Comparison of ENCODE assay signal across 1 cellular context in the genomic region with DNA sequence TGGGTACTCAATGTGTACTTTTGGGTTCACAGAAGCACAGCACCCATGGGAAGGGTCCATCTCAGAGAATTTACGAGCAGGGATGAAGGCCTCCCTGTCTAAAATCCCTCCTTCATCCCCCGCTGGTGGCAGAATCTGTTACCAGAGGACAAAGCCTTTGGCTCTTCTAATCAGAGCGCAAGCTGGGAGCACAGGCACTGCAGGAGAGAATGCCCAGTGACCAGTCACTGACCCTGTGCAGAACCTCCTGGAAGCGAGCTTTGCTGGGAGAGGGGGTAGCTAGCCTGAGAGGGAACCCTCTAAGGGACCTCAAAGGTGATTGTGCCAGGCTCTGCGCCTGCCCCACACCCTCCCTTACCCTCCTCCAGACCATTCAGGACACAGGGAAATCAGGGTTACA.
TF ChIP-seq lines count a peak whose summit lies in the region.

No MANE protein-coding gene starts in this region.

TF ChIP-seq in neural cell, 6 proteins besides CTCF, POLR2A, EP300 and RAD21:
- TF ChIP-seq EZH2 (IDR thresholded peaks at IDR 0.05; ENCODE audit: borderline replicate concordance, insufficient read depth, low read length, poor library complexity, severe bottlenecking): no peak
- TF ChIP-seq MXI1 (conservative IDR thresholded peaks at IDR 0.05; ENCODE audit: poor library complexity, severe bottlenecking): no peak
- no peak for TF ChIP-seq TAF1 (IDR thresholded peaks at IDR 0.05; ENCODE audit: low read depth)
- TF ChIP-seq POLR2AphosphoS5 (IDR thresholded peaks at IDR 0.05): no peak
- TF ChIP-seq SMC3 (conservative IDR thresholded peaks at IDR 0.05; ENCODE audit: poor library complexity): no peak
- TF ChIP-seq, protein P1, sequence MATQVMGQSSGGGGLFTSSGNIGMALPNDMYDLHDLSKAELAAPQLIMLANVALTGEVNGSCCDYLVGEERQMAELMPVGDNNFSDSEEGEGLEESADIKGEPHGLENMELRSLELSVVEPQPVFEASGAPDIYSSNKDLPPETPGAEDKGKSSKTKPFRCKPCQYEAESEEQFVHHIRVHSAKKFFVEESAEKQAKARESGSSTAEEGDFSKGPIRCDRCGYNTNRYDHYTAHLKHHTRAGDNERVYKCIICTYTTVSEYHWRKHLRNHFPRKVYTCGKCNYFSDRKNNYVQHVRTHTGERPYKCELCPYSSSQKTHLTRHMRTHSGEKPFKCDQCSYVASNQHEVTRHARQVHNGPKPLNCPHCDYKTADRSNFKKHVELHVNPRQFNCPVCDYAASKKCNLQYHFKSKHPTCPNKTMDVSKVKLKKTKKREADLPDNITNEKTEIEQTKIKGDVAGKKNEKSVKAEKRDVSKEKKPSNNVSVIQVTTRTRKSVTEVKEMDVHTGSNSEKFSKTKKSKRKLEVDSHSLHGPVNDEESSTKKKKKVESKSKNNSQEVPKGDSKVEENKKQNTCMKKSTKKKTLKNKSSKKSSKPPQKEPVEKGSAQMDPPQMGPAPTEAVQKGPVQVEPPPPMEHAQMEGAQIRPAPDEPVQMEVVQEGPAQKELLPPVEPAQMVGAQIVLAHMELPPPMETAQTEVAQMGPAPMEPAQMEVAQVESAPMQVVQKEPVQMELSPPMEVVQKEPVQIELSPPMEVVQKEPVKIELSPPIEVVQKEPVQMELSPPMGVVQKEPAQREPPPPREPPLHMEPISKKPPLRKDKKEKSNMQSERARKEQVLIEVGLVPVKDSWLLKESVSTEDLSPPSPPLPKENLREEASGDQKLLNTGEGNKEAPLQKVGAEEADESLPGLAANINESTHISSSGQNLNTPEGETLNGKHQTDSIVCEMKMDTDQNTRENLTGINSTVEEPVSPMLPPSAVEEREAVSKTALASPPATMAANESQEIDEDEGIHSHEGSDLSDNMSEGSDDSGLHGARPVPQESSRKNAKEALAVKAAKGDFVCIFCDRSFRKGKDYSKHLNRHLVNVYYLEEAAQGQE (IDR thresholded peaks at IDR 0.05; ENCODE audit: borderline replicate concordance): no peak
TF ChIP-seq in neural cell: peak in this region for 0.
